ENCODE assay signal across 25 cellular contexts in the genomic region with DNA sequence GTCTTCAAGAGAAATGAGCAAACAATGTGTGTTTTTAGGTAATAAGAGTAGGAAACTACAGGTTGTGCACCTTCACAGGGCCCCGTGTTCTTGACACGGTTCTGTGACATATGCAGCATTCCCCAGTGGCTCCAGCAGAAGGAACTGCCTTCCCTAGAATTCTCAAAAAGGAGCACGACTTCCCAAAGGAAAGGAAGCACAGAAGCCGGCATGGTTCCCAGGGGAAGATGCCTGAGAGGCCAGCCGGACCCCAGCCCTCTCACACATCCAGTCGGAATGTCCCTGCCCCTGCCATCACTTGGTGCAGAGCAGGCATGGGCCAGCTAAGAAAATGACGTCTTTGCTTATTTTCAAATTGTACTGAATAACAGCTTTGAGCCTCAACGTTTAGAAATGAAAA.
DNase-seq lines count a peak whose midpoint lies in the region; ATAC-seq and TF ChIP-seq lines count a peak whose summit lies in the region.
"Had no signal": no experiment of that assay in that cellular context is flagged by ENCODE, and none has a peak within 500 bp of the region (broad histone marks: within the 10 kb centered on the region; RNA-seq: fewer than 3 reads in every experiment).

No MANE protein-coding gene starts in this region.

- CTCF ChIA-PET in CD4-positive, alpha-beta memory T cell (lab: Charles Lee; ENCODE audit: partially characterized antibody), result no interaction called here

- no peaks in the 10 kb centered on the region for H3K9me3 ChIP-seq in MM.1S (replicated peaks; ENCODE audit: insufficient read depth, low read length)
- no peaks in the 10 kb centered on the region for H3K9me3 ChIP-seq in CD4-positive, alpha-beta memory T cell (ENCODE audit: control insufficient read depth in 1 of 2, low read length in 2 of 2)
- H3K9me3 ChIP-seq: A549; BLaER1 treated with 17β-estradiol and CSF1 and Interleukin-3, amounts not matched to agents 10 nM and 100 nM had no signal

- no peaks in the 10 kb centered on the region for H3K27me3 ChIP-seq in MM.1S (replicated peaks; ENCODE audit: insufficient read depth, low read length)
- no peaks in the 10 kb centered on the region for H3K27me3 ChIP-seq in CD4-positive, alpha-beta memory T cell (ENCODE audit: insufficient read depth, low read length)
- H3K27me3 ChIP-seq: BLaER1 treated with 17β-estradiol and CSF1 and Interleukin-3, amounts not matched to agents 10 nM and 100 nM had no signal

- no peak overlapping the region for H3K4me3 ChIP-seq in MM.1S (ENCODE audit: low read length)
- H3K4me3 ChIP-seq in CD4-positive, alpha-beta memory T cell (ENCODE audit: low read length in 2 of 2), result no peak overlapping the region
- H3K4me3 ChIP-seq: A549; BLaER1 treated with 17β-estradiol and CSF1 and Interleukin-3, amounts not matched to agents 10 nM and 100 nM; GM12878 had no signal

- no peaks in the 10 kb centered on the region for H3K36me3 Mint-ChIP-seq in glutamatergic neuron (ENCODE audit: unreplicated experiment)
- H3K36me3 Mint-ChIP-seq in nephron progenitor cell (ENCODE audit: low read depth), result no peaks in the 10 kb centered on the region
- H3K36me3 Mint-ChIP-seq in CD4-positive, alpha-beta memory T cell, result no peaks in the 10 kb centered on the region
- H3K36me3 Mint-ChIP-seq: CD8-positive, alpha-beta memory T cell had no signal

- POLR2A ChIA-PET in CD4-positive, alpha-beta memory T cell (lab: Charles Lee; ENCODE audit: partially characterized antibody), result no interaction called here

- no peak for DNase-seq in MM.1S
- DNase-seq in glutamatergic neuron, result no peak
- DNase-seq in nephron progenitor cell, result no peak
- no peak for DNase-seq in NCI-H1694 (lab: John Stamatoyannopoulos, UW)
- no peak for DNase-seq in CD4-positive, alpha-beta memory T cell
- DNase-seq: AML-193; CD4-positive, alpha-beta T cell; CD8-positive, alpha-beta memory T cell; COR-L47; DMS 273 treated with DMSO at 0.1 percent for 48 hours; DMS153; DMS53; DMS79; DND-41; EL; GDM1 had no signal

- H3K4me1 ChIP-seq in MM.1S (ENCODE audit: low read length), result peaks cover 8% of the 10 kb centered on the region
- H3K4me1 ChIP-seq in CD4-positive, alpha-beta memory T cell (ENCODE audit: insufficient read depth, low read length), result peaks cover 11% of the 10 kb centered on the region
- H3K4me1 ChIP-seq: A549 had no signal

- H3F3A ChIP-seq in MM.1S (ENCODE audit: insufficient read depth, low read length), result no peaks in the 10 kb centered on the region

- H3K4me2 ChIP-seq in MM.1S (ENCODE audit: low read depth, low read length), result peak overlapping the region; percentile 13; the same call in 1 of the 2 replicates
- H3K4me2 ChIP-seq: A549; BLaER1 treated with 17β-estradiol and CSF1 and Interleukin-3, amounts not matched to agents 10 nM and 100 nM had no signal

- H3K9ac ChIP-seq in MM.1S (ENCODE audit: low read length), result no peak overlapping the region
- H3K9ac ChIP-seq: BLaER1 treated with 17β-estradiol and CSF1 and Interleukin-3, amounts not matched to agents 10 nM and 100 nM had no signal

- ATAC-seq in HG02870 (IDR thresholded peaks at IDR 0.05; ENCODE audit: unreplicated experiment) (no peak), GM21360 (IDR thresholded peaks at IDR 0.05; ENCODE audit: unreplicated experiment) (no peak)
- ATAC-seq: A549 had no signal

- H3K9me2 ChIP-seq in MM.1S (replicated peaks; ENCODE audit: insufficient read depth, low read length), result no peaks in the 10 kb centered on the region

- H3K27me3 Mint-ChIP-seq in glutamatergic neuron (ENCODE audit: unreplicated experiment), result peaks cover 6% of the 10 kb centered on the region
- peaks cover 9% of the 10 kb centered on the region for H3K27me3 Mint-ChIP-seq in nephron progenitor cell (ENCODE audit: low read depth, poor library complexity)
- H3K27me3 Mint-ChIP-seq in CD4-positive, alpha-beta memory T cell, result peaks cover 3 to 6% of the 10 kb centered on the region in 2 donors
- H3K27me3 Mint-ChIP-seq: CD4-positive, alpha-beta T cell had no signal

- no peak overlapping the region for H3K4me3 Mint-ChIP-seq in glutamatergic neuron (ENCODE audit: unreplicated experiment)
- H3K4me3 Mint-ChIP-seq in nephron progenitor cell, result no peak overlapping the region
- no peak overlapping the region for H3K4me3 Mint-ChIP-seq in CD4-positive, alpha-beta memory T cell
- H3K4me3 Mint-ChIP-seq: B cell; CD4-positive, alpha-beta T cell; CD8-positive, alpha-beta memory T cell had no signal

- no peak overlapping the region for H3K27ac ChIP-seq in MM.1S (ENCODE audit: low read length)
- peak overlapping the region; percentile 66 for H3K27ac ChIP-seq in angular gyrus (ENCODE audit: low read depth, low read length)
- H3K27ac ChIP-seq in CD4-positive, alpha-beta memory T cell (ENCODE audit: low read depth, low read length), result no peak overlapping the region
- H3K27ac ChIP-seq: 22Rv1; A549; BLaER1 treated with 17β-estradiol and CSF1 and Interleukin-3, amounts not matched to agents 10 nM and 100 nM; C4-2B had no signal

- intact Hi-C loops in CD4-positive, alpha-beta memory T cell (cut with micrococcal nuclease), result no loop called here

- H3K27ac Mint-ChIP-seq in glutamatergic neuron (ENCODE audit: unreplicated experiment) (peak overlapping the region; percentile 50), nephron progenitor cell (peak overlapping the region; percentile 48)
- H3K27ac Mint-ChIP-seq in CD4-positive, alpha-beta memory T cell, result no peak overlapping the region
- H3K27ac Mint-ChIP-seq: B cell; CD4-positive, alpha-beta T cell; CD8-positive, alpha-beta memory T cell had no signal

- H3K79me2 ChIP-seq in MM.1S (ENCODE audit: low read length), result no peaks in the 10 kb centered on the region

- H2AFZ ChIP-seq in MM.1S (ENCODE audit: low read length), result no peak overlapping the region

- no peaks in the 10 kb centered on the region for H3K36me3 ChIP-seq in MM.1S (replicated peaks; ENCODE audit: insufficient read depth, low read length)
- H3K36me3 ChIP-seq in CD4-positive, alpha-beta memory T cell (ENCODE audit: insufficient read depth, low read length), result no peaks in the 10 kb centered on the region
- H3K36me3 ChIP-seq: BLaER1 treated with 17β-estradiol and CSF1 and Interleukin-3, amounts not matched to agents 10 nM and 100 nM had no signal

- no peak for TF ChIP-seq CTCF in MM.1S (IDR thresholded peaks at IDR 0.05; ENCODE audit: low read length)
- TF ChIP-seq CTCF in glutamatergic neuron (IDR thresholded peaks at IDR 0.05; ENCODE audit: partially characterized antibody, unreplicated experiment), result no peak
- no peak for TF ChIP-seq CTCF in nephron progenitor cell (IDR thresholded peaks at IDR 0.05)

- H3K9me3 Mint-ChIP-seq in glutamatergic neuron (ENCODE audit: unreplicated experiment) (peaks cover 6% of the 10 kb centered on the region), nephron progenitor cell (no peaks in the 10 kb centered on the region)
- H3K9me3 Mint-ChIP-seq in CD4-positive, alpha-beta memory T cell, result no peaks in the 10 kb centered on the region
- H3K9me3 Mint-ChIP-seq: CD4-positive, alpha-beta T cell; CD8-positive, alpha-beta memory T cell had no signal

- H3K4me1 Mint-ChIP-seq in glutamatergic neuron (ENCODE audit: low read depth, unreplicated experiment), result peaks cover 54% of the 10 kb centered on the region
- peaks cover 18% of the 10 kb centered on the region for H3K4me1 Mint-ChIP-seq in nephron progenitor cell
- H3K4me1 Mint-ChIP-seq in CD4-positive, alpha-beta memory T cell, result peaks cover 7 to 25% (median 20%) of the 10 kb centered on the region in 4 donors

- no peaks in the 10 kb centered on the region for H4K20me1 ChIP-seq in MM.1S (ENCODE audit: insufficient read depth, low read length)
- H4K20me1 ChIP-seq: BLaER1 treated with 17β-estradiol and CSF1 and Interleukin-3, amounts not matched to agents 10 nM and 100 nM had no signal

Comparison
In these comparisons a context has a peak if more than half of its experiments do, and no peak if none do; other contexts are left out.
1. H3K27ac Mint-ChIP-seq: peak in glutamatergic neuron (single experiment) and nephron progenitor cell (single experiment); none in CD4-positive, alpha-beta memory T cell (0 of 7).